8 cellular contexts compared by ENCODE assay signal in the genomic region with DNA sequence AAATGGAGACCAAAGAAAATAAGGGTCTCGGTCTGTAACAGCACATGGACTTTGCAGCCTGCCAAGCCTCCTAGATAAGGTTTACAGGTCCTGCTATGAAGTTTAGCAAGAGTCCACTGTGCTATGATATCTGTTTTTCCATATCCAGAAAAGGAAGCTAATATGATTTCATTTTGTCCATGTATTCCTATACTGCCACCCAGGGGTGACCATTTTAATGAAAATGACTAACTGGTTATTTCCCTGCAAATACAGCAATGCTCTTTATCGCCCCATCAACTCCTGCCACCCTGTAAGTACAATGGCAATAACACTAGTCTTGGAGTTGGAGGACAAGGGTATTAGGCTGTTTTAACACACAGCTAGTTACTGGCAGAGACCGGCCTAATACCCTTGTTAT.
A peak's percentile ranks its signal among the peaks of the same experiment; 100 is the strongest.
DNase-seq lines count a peak whose midpoint lies in the region; ATAC-seq and TF ChIP-seq lines count a peak whose summit lies in the region.

No MANE protein-coding gene starts in this region.

- H3K9me3 Mint-ChIP-seq in activated CD8-positive, alpha-beta T cell treated with anti-CD3 and anti-CD28 coated beads for 36 hours, result no peaks in the 10 kb centered on the region
- H3K9me3 Mint-ChIP-seq in activated CD8-positive, alpha-beta T cell treated with anti-CD3 and anti-CD28 coated beads, Interleukin-2, amount 10 ng/mL, durations not matched to agents 7 days and 5 days (ENCODE audit: insufficient read depth), result no peaks in the 10 kb centered on the region
- no peaks in the 10 kb centered on the region for H3K9me3 Mint-ChIP-seq in chondrocyte (ENCODE audit: low read depth)

- CTCF ChIA-PET in activated CD8-positive, alpha-beta T cell treated with anti-CD3 and anti-CD28 coated beads for 36 hours (lab: Charles Lee), result interaction anchor here (1.0 to 1.8 kb wide), 3 partner anchors 25 to 61 kb away, joined by 3 to 19 read pairs (median 6); no protein-coding TSS in a partner anchor
- CTCF ChIA-PET in activated CD8-positive, alpha-beta T cell treated with anti-CD3 and anti-CD28 coated beads, Interleukin-2, amount 10 ng/mL, durations not matched to agents 7 days and 5 days (lab: Charles Lee), result interaction anchor here (1.7 to 2.6 kb wide), 2 partner anchors 61 to 62 kb away, joined by 5 to 11 read pairs; no protein-coding TSS in a partner anchor

- peaks cover 7% of the 10 kb centered on the region for H3K27me3 Mint-ChIP-seq in activated CD8-positive, alpha-beta T cell treated with anti-CD3 and anti-CD28 coated beads for 36 hours
- H3K27me3 Mint-ChIP-seq in activated CD8-positive, alpha-beta T cell treated with anti-CD3 and anti-CD28 coated beads, Interleukin-2, amount 10 ng/mL, durations not matched to agents 7 days and 5 days (ENCODE audit: low read depth), result peaks cover 21% of the 10 kb centered on the region
- peaks cover 31% of the 10 kb centered on the region for H3K27me3 Mint-ChIP-seq in chondrocyte (ENCODE audit: low read depth)

- no peak overlapping the region for H3K27ac Mint-ChIP-seq in activated CD8-positive, alpha-beta T cell treated with anti-CD3 and anti-CD28 coated beads for 36 hours
- H3K27ac Mint-ChIP-seq in activated CD8-positive, alpha-beta T cell treated with anti-CD3 and anti-CD28 coated beads, Interleukin-2, amount 10 ng/mL, durations not matched to agents 7 days and 5 days, result no peak overlapping the region
- H3K27ac Mint-ChIP-seq in chondrocyte (ENCODE audit: unreplicated experiment), result no peak overlapping the region

- no peaks in the 10 kb centered on the region for H3K4me1 Mint-ChIP-seq in activated CD8-positive, alpha-beta T cell treated with anti-CD3 and anti-CD28 coated beads for 36 hours (ENCODE audit: low read depth)
- H3K4me1 Mint-ChIP-seq in activated CD8-positive, alpha-beta T cell treated with anti-CD3 and anti-CD28 coated beads, Interleukin-2, amount 10 ng/mL, durations not matched to agents 7 days and 5 days (ENCODE audit: low read depth), result no peaks in the 10 kb centered on the region
- H3K4me1 Mint-ChIP-seq in chondrocyte (ENCODE audit: low read depth), result no peaks in the 10 kb centered on the region

- no peak for DNase-seq in activated CD8-positive, alpha-beta T cell treated with anti-CD3 and anti-CD28 coated beads for 36 hours
- DNase-seq in activated CD8-positive, alpha-beta T cell treated with anti-CD3 and anti-CD28 coated beads, Interleukin-2, amount 10 ng/mL, durations not matched to agents 7 days and 5 days, result no peak
- DNase-seq in NCI-H446 treated with DMSO at 0.1 percent for 48 hours (lab: John Stamatoyannopoulos, UW) (peak; percentile 20), chondrocyte (ENCODE audit: low spot score) (no peak), superior temporal gyrus (ENCODE audit: extremely low spot score) (peak; percentile 30), NCI-H2171 treated with DMSO at 0.1 percent for 48 hours (lab: John Stamatoyannopoulos, UW) (no peak)

- ATAC-seq in activated CD8-positive, alpha-beta T cell treated with anti-CD3 and anti-CD28 coated beads for 36 hours, result no peak
- ATAC-seq in activated CD8-positive, alpha-beta T cell treated with anti-CD3 and anti-CD28 coated beads, Interleukin-2, amount 10 ng/mL, durations not matched to agents 7 days and 5 days, result no peak
- ATAC-seq in GM21825 (IDR thresholded peaks at IDR 0.05; ENCODE audit: unreplicated experiment) (no peak), GM21723 (IDR thresholded peaks at IDR 0.05; ENCODE audit: unreplicated experiment) (no peak)

- intact Hi-C loops in activated CD8-positive, alpha-beta T cell treated with anti-CD3 and anti-CD28 coated beads for 36 hours (cut with micrococcal nuclease), result loop anchor here (5.0 kb wide), 1 partner anchor 61 kb away; no protein-coding TSS in a partner anchor

- POLR2A ChIA-PET in activated CD8-positive, alpha-beta T cell treated with anti-CD3 and anti-CD28 coated beads for 36 hours (lab: Charles Lee), result no interaction called here
- POLR2A ChIA-PET in activated CD8-positive, alpha-beta T cell treated with anti-CD3 and anti-CD28 coated beads, Interleukin-2, amount 10 ng/mL, durations not matched to agents 7 days and 5 days (lab: Charles Lee), result no interaction called here

- peak; percentile 34 for TF ChIP-seq CTCF in activated CD8-positive, alpha-beta T cell treated with anti-CD3 and anti-CD28 coated beads for 36 hours (IDR thresholded peaks at IDR 0.05)
- TF ChIP-seq CTCF in chondrocyte (IDR thresholded peaks at IDR 0.05), result peak; percentile 76

- no peak overlapping the region for H3K4me3 Mint-ChIP-seq in activated CD8-positive, alpha-beta T cell treated with anti-CD3 and anti-CD28 coated beads for 36 hours
- H3K4me3 Mint-ChIP-seq in activated CD8-positive, alpha-beta T cell treated with anti-CD3 and anti-CD28 coated beads, Interleukin-2, amount 10 ng/mL, durations not matched to agents 7 days and 5 days, result no peak overlapping the region
- H3K4me3 Mint-ChIP-seq in chondrocyte (ENCODE audit: unreplicated experiment), result no peak overlapping the region

- H3K36me3 Mint-ChIP-seq in activated CD8-positive, alpha-beta T cell treated with anti-CD3 and anti-CD28 coated beads for 36 hours (ENCODE audit: low read depth), result no peaks in the 10 kb centered on the region
- no peaks in the 10 kb centered on the region for H3K36me3 Mint-ChIP-seq in activated CD8-positive, alpha-beta T cell treated with anti-CD3 and anti-CD28 coated beads, Interleukin-2, amount 10 ng/mL, durations not matched to agents 7 days and 5 days (ENCODE audit: low read depth)
- H3K36me3 Mint-ChIP-seq in chondrocyte (ENCODE audit: low read depth), result no peaks in the 10 kb centered on the region

Comparison
In these comparisons a context has a peak if more than half of its experiments do, and no peak if none do; other contexts are left out.
1. DNase-seq: peak in NCI-H446 treated with DMSO at 0.1 percent for 48 hours (single experiment) and superior temporal gyrus (single experiment); none in activated CD8-positive, alpha-beta T cell treated with anti-CD3 and anti-CD28 coated beads for 36 hours (single experiment), activated CD8-positive, alpha-beta T cell treated with anti-CD3 and anti-CD28 coated beads, Interleukin-2, amount 10 ng/mL, durations not matched to agents 7 days and 5 days (single experiment), chondrocyte (single experiment) and NCI-H2171 treated with DMSO at 0.1 percent for 48 hours (single experiment).